ENCODE assay signal across 25 cellular contexts in genomic region chr17:13702266-13702665, GRCh38.
DNase-seq lines count a peak whose midpoint lies in the region; FAIRE-seq and TF ChIP-seq lines count a peak whose summit lies in the region.
"Had no signal": no experiment of that assay in that cellular context is flagged by ENCODE, and none has a peak within 500 bp of the region (broad histone marks: within the 10 kb centered on the region; RNA-seq: fewer than 3 reads in every experiment).

No MANE protein-coding gene starts in this region.

- TF ChIP-seq POLR2A in H54 (IDR thresholded peaks at IDR 0.05; ENCODE audit: low read depth, low read length), result no peak

- in situ Hi-C loops in astrocyte of the cerebellum (cut with HindIII; ENCODE audit: low sequenced_read_pairs), result no loop called here

- WGBS in small intestine, 3 donors, result 82 to 90% (median 86%) methylated on average over 1 of the region's 1 CpG

- H3K27ac Mint-ChIP-seq in endothelial cell (ENCODE audit: unreplicated experiment), result no peak overlapping the region
- H3K27ac Mint-ChIP-seq: CD14-positive monocyte; effector memory CD8-positive, alpha-beta T cell; GM23338; type B pancreatic cell had no signal

- no peak overlapping the region for H3K27ac ChIP-seq in small intestine (ENCODE audit: low read depth in 1 of 2, low read length in 1 of 2)
- H3K27ac ChIP-seq: breast epithelium, heart right ventricle had no signal

- FAIRE-seq in H54 (lab: Jason Lieb, UNC), result peak; percentile 91
- no peak for FAIRE-seq in small intestine (lab: Jason Lieb, UNC)
- FAIRE-seq: A204.1, colon had no signal

- H3K4me1 ChIP-seq in small intestine (ENCODE audit: control insufficient read depth in 2 of 2, insufficient read depth in 1 of 2, low read depth in 1 of 2, low read length in 1 of 2), result no peaks in the 10 kb centered on the region
- H3K4me1 ChIP-seq: breast epithelium, heart right ventricle had no signal

- H3K4me3 Mint-ChIP-seq in endothelial cell (ENCODE audit: unreplicated experiment), result no peak overlapping the region
- H3K4me3 Mint-ChIP-seq: CD14-positive monocyte; effector memory CD8-positive, alpha-beta T cell; GM23338; type B pancreatic cell had no signal

- no peaks in the 10 kb centered on the region for H3K36me3 Mint-ChIP-seq in endothelial cell (ENCODE audit: low read depth, unreplicated experiment)
- H3K36me3 Mint-ChIP-seq: CD14-positive monocyte, type B pancreatic cell had no signal

- H3K36me3 ChIP-seq in small intestine (ENCODE audit: control insufficient read depth in 2 of 2, insufficient read depth in 2 of 2, low read length in 2 of 2), result no peaks in the 10 kb centered on the region
- H3K36me3 ChIP-seq: breast epithelium, heart right ventricle had no signal

- H3K4me1 Mint-ChIP-seq in endothelial cell (ENCODE audit: unreplicated experiment), result peaks cover 5% of the 10 kb centered on the region
- H3K4me1 Mint-ChIP-seq: CD14-positive monocyte had no signal

- TF ChIP-seq CTCF in astrocyte of the cerebellum (IDR thresholded peaks at IDR 0.05; ENCODE audit: low read depth, low read length, missing control alignments) (no peak), endothelial cell (IDR thresholded peaks at IDR 0.05; ENCODE audit: unreplicated experiment) (no peak)

- no peaks in the 10 kb centered on the region for H3K9me3 Mint-ChIP-seq in endothelial cell (ENCODE audit: unreplicated experiment)
- H3K9me3 Mint-ChIP-seq: effector memory CD8-positive, alpha-beta T cell; GM23338 had no signal

- no peak overlapping the region for H3K4me3 ChIP-seq in astrocyte of the cerebellum (ENCODE audit: low read depth, low read length)
- no peak overlapping the region for H3K4me3 ChIP-seq in small intestine (ENCODE audit: low read depth in 1 of 2, low read length in 2 of 2)
- H3K4me3 ChIP-seq: breast epithelium, GM23338, heart right ventricle had no signal

- DNase-seq in AG08396 (ENCODE audit: low spot score) (peak; percentile 14), H54 (ENCODE audit: insufficient read length, low spot score) (no peak), astrocyte of the cerebellum (ENCODE audit: low read depth) (peak; percentile 15), iris pigment epithelial cell (ENCODE audit: low read depth) (peak; percentile 51), DMS53 treated with DMSO at 0.1 percent for 48 hours (lab: John Stamatoyannopoulos, UW; ENCODE audit: unreplicated experiment) (no peak), endothelial cell (ENCODE audit: low spot score) (no peak), small intestine (no peak), MV-4-11 (lab: John Stamatoyannopoulos, UW) (no peak)
- DNase-seq: activated CD4-positive, alpha-beta T cell treated with anti-CD3 and anti-CD28 coated beads for 4 hours; activated CD8-positive, alpha-beta memory T cell treated with anti-CD3 and anti-CD28 coated beads for 24 hours; activated gamma-delta T cell; activated T-cell treated with anti-CD3 and anti-CD28 coated beads, Interleukin-2, amount 50 U/mL, for 1 hour; effector memory CD8-positive, alpha-beta T cell; heart right ventricle; left colon; NCI-H1105 treated with DMSO at 0.1 percent for 48 hours; NCI-H446 treated with DMSO at 0.1 percent for 48 hours; stimulated activated CD4-positive, alpha-beta T cell treated with anti-CD3 and anti-CD28 coated beads, Interleukin-1b, Interleukin-23, amount 100 ng/mL, for 48 hours; T-helper 2 cell had no signal

- no peaks in the 10 kb centered on the region for H3K9me3 ChIP-seq in small intestine (ENCODE audit: control insufficient read depth, low read depth)

- H3K27me3 Mint-ChIP-seq in endothelial cell (ENCODE audit: unreplicated experiment), result peaks cover 2% of the 10 kb centered on the region

- no peaks in the 10 kb centered on the region for H3K27me3 ChIP-seq in small intestine (ENCODE audit: control insufficient read depth in 2 of 2, insufficient read depth in 2 of 2, low read length in 2 of 2)
- H3K27me3 ChIP-seq: breast epithelium, heart right ventricle had no signal

Comparison
In these comparisons a context has a peak if more than half of its experiments do, and no peak if none do; other contexts are left out.
1. DNase-seq: peak in AG08396 (single experiment), astrocyte of the cerebellum (single experiment) and iris pigment epithelial cell (single experiment); none in H54 (single experiment), DMS53 treated with DMSO at 0.1 percent for 48 hours (single experiment), endothelial cell (single experiment), small intestine (single experiment) and MV-4-11 (single experiment).